23 cellular contexts compared by ENCODE assay signal in the genomic region with DNA sequence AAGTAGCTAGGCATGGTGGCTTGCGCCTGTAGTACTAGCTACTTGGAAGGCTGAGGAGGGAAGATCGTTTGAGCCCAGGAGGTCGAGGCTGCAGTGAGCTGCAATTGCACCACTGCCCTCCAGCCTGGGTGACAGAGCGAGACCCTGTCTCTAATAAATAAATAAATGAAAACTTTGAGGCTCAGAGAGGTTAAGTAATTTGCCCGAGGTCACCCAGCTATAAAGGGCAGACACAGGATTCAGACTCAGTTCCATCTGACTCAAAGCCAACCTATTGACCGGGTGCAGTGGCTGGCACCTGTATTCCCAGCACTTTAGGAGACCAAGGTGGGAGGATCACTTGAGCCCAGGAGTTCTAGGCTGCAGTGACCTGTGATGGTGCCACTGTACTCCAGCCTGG. TPM values are rescaled to one million over a fixed set of nuclear protein-coding genes. Genes with fewer than 3 reads are reported as not detected.
A peak's percentile ranks its signal among the peaks of the same experiment; 100 is the strongest.
DNase-seq lines count a peak whose midpoint lies in the region; ATAC-seq, FAIRE-seq and TF ChIP-seq lines count a peak whose summit lies in the region.
"Had no signal": no experiment of that assay in that cellular context is flagged by ENCODE, and none has a peak within 500 bp of the region (broad histone marks: within the 10 kb centered on the region; RNA-seq: fewer than 3 reads in every experiment).

No MANE protein-coding gene starts in this region.

- H3K36me3 ChIP-seq in HepG2 (replicated peaks in 1 of 2; ENCODE audit: control insufficient read depth in 1 of 2, insufficient read depth in 2 of 2, low read length in 2 of 2) (no peaks in the 10 kb centered on the region), right lobe of liver (no peaks in the 10 kb centered on the region), K562 (ENCODE audit: control insufficient read depth, insufficient read depth, low read length) (no peaks in the 10 kb centered on the region)
- H3K36me3 ChIP-seq: BLaER1 treated with 17β-estradiol and CSF1 and Interleukin-3, amounts not matched to agents 10 nM and 100 nM had no signal

- TF ChIP-seq POLR2A in HepG2 (IDR thresholded peaks at IDR 0.05; ENCODE audit: insufficient read depth in 1 of 2, low read depth in 2 of 2, low read length in 2 of 2) (no peak), right lobe of liver (IDR thresholded peaks at IDR 0.05) (no peak), K562 (conservative IDR thresholded peaks at IDR 0.05) (no peak)

- CTCF ChIA-PET in HepG2 (lab: Yijun Ruan, JAX; ENCODE audit: low intra/inter-chr PET ratio, low total read pairs) (no interaction called here), K562 (lab: Yijun Ruan, JAX; ENCODE audit: low intra/inter-chr PET ratio) (no interaction called here)

- TF ChIP-seq RAD21 in HepG2 (CRISPR knock-in tag; IDR thresholded peaks at IDR 0.05) (no peak), K562 (CRISPR knock-in tag; conservative IDR thresholded peaks at IDR 0.05 in 1 of 2, IDR thresholded peaks at IDR 0.05 in 1 of 2) (no peak)

- H2AFZ ChIP-seq in HepG2 (ENCODE audit: low read length) (no peak overlapping the region), K562 (ENCODE audit: low read depth, low read length) (no peak overlapping the region)

- POLR2A ChIA-PET in HepG2 (lab: Yijun Ruan, JAX), result no interaction called here
- POLR2A ChIA-PET in K562 (lab: Yijun Ruan, JAX), result interaction anchor here (0.7 kb wide), 1 partner anchor 181 kb away, joined by 3 read pairs; no protein-coding TSS in a partner anchor

- H3K36me3 Mint-ChIP-seq in osteocyte (ENCODE audit: unreplicated experiment) (no peaks in the 10 kb centered on the region), T-helper 17 cell (ENCODE audit: low read depth) (no peaks in the 10 kb centered on the region)
- no peaks in the 10 kb centered on the region for H3K36me3 Mint-ChIP-seq in activated T-helper 2 cell treated with anti-CD3 and anti-CD28 coated beads, Interferon-gamma antibody, Interleukin-2, Interleukin-4, amounts not matched to agents 10 μg/mL and 5 μg/mL and 100 μg/mL, durations not matched to agents 14 hours and 24 hours and 36 hours (ENCODE audit: low read depth)
- H3K36me3 Mint-ChIP-seq: CD8-positive, alpha-beta T cell had no signal

- H3K27ac ChIP-seq in HepG2 (ENCODE audit: extremely low read length, insufficient read depth, low read length) (no peak overlapping the region), right lobe of liver (no peak overlapping the region), K562 (ENCODE audit: extremely low read depth, low read depth, low read length) (no peak overlapping the region), substantia nigra (ENCODE audit: low read depth, low read length, poor library complexity, severe bottlenecking) (no peak overlapping the region)
- H3K27ac ChIP-seq: 22Rv1; A549; BLaER1 treated with 17β-estradiol and CSF1 and Interleukin-3, amounts not matched to agents 10 nM and 100 nM; C4-2B had no signal

- TF ChIP-seq CTCF in HepG2 (CRISPR knock-in tag; IDR thresholded peaks at IDR 0.05) (no peak), right lobe of liver (IDR thresholded peaks at IDR 0.05) (no peak), K562 (IDR thresholded peaks at IDR 0.05 in 2 of 3, conservative IDR thresholded peaks at IDR 0.05 in 1 of 3; ENCODE audit: insufficient read depth in 2 of 3, low read depth in 1 of 3, low read length in 3 of 3) (no peak), osteocyte (IDR thresholded peaks at IDR 0.05) (no peak)

- H3K4me3 Mint-ChIP-seq in osteocyte (ENCODE audit: unreplicated experiment), result no peak overlapping the region
- no peak overlapping the region for H3K4me3 Mint-ChIP-seq in T-helper 17 cell
- H3K4me3 Mint-ChIP-seq in activated T-helper 2 cell treated with anti-CD3 and anti-CD28 coated beads, Interferon-gamma antibody, Interleukin-2, Interleukin-4, amounts not matched to agents 10 μg/mL and 5 μg/mL and 100 μg/mL, durations not matched to agents 14 hours and 24 hours and 36 hours (ENCODE audit: low read depth), result no peak overlapping the region
- H3K4me3 Mint-ChIP-seq: B cell; CD4-positive, alpha-beta T cell; CD8-positive, alpha-beta T cell had no signal

- H3K4me3 ChIP-seq in HepG2 (replicated peaks in 1 of 3; ENCODE audit: insufficient read depth in 1 of 3, low read depth in 2 of 3, low read length in 3 of 3) (no peak overlapping the region), right lobe of liver (no peak overlapping the region), K562 (no peak overlapping the region)
- H3K4me3 ChIP-seq: A549; BLaER1 treated with 17β-estradiol and CSF1 and Interleukin-3, amounts not matched to agents 10 nM and 100 nM had no signal

- DNase-seq in HepG2 (ENCODE audit: low spot score) (no peak), right lobe of liver (no peak), K562 (ENCODE audit: extremely low read depth in 1 of 4, low spot score in 3 of 4) (no peak), osteocyte (ENCODE audit: extremely low spot score, unreplicated experiment) (no peak), substantia nigra (lab: John Stamatoyannopoulos, UW) (no peak), T-helper 17 cell (no peak)
- no peak for DNase-seq in activated T-helper 2 cell treated with anti-CD3 and anti-CD28 coated beads, Interferon-gamma antibody, Interleukin-2, Interleukin-4, amounts not matched to agents 10 μg/mL and 5 μg/mL and 100 μg/mL, durations not matched to agents 14 hours and 24 hours and 36 hours (ENCODE audit: low spot score)
- DNase-seq: AML-193; Caco-2; Calu3; CD4-positive, alpha-beta T cell; CD8-positive, alpha-beta T cell; DMS79 treated with DMSO at 0.1 percent for 48 hours; GF-D8 had no signal

- no peak for ATAC-seq in HepG2
- no peak for ATAC-seq in right lobe of liver
- no peak for ATAC-seq in K562
- no peak for ATAC-seq in T-helper 17 cell
- ATAC-seq: A549; CD8-positive, alpha-beta T cell had no signal

- in situ Hi-C loops in HepG2 (cut with HindIII; ENCODE audit: extremely low pct_ligation_motif_present, low pct_unique_long_range_greater_than_20kb) (no loop called here), K562 (cut with MboI) (no loop called here)

- H3K27me3 ChIP-seq in HepG2 (ENCODE audit: control insufficient read depth in 1 of 2, insufficient read depth in 2 of 2, low read length in 2 of 2) (peaks cover 0 to 3% of the 10 kb centered on the region in 2 experiments; a peak in 1 of 5 replicates), right lobe of liver (no peaks in the 10 kb centered on the region), K562 (ENCODE audit: control insufficient read depth in 2 of 2, insufficient read depth in 2 of 2, low read length in 2 of 2) (peaks cover 0 to 5% of the 10 kb centered on the region in 2 experiments; a peak in 1 of 5 replicates)
- H3K27me3 ChIP-seq: BLaER1 treated with 17β-estradiol and CSF1 and Interleukin-3, amounts not matched to agents 10 nM and 100 nM had no signal

- peak overlapping the region; percentile 93 for H3K27ac Mint-ChIP-seq in osteocyte (ENCODE audit: unreplicated experiment)
- no peak overlapping the region for H3K27ac Mint-ChIP-seq in T-helper 17 cell
- H3K27ac Mint-ChIP-seq in activated T-helper 2 cell treated with anti-CD3 and anti-CD28 coated beads, Interferon-gamma antibody, Interleukin-2, Interleukin-4, amounts not matched to agents 10 μg/mL and 5 μg/mL and 100 μg/mL, durations not matched to agents 14 hours and 24 hours and 36 hours, result no peak overlapping the region
- H3K27ac Mint-ChIP-seq: B cell; CD4-positive, alpha-beta T cell; CD8-positive, alpha-beta T cell had no signal

- H3K27me3 Mint-ChIP-seq in osteocyte (ENCODE audit: unreplicated experiment), result no peaks in the 10 kb centered on the region
- H3K27me3 Mint-ChIP-seq in T-helper 17 cell, result peaks cover 6% of the 10 kb centered on the region
- peaks cover 8% of the 10 kb centered on the region for H3K27me3 Mint-ChIP-seq in activated T-helper 2 cell treated with anti-CD3 and anti-CD28 coated beads, Interferon-gamma antibody, Interleukin-2, Interleukin-4, amounts not matched to agents 10 μg/mL and 5 μg/mL and 100 μg/mL, durations not matched to agents 14 hours and 24 hours and 36 hours (ENCODE audit: low read depth)

- peaks cover 24% of the 10 kb centered on the region for H3K4me1 ChIP-seq in HepG2 (ENCODE audit: insufficient read depth, low read length)
- H3K4me1 ChIP-seq in right lobe of liver, result no peaks in the 10 kb centered on the region
- peaks cover 15 to 17% of the 10 kb centered on the region in 2 experiments; a peak in 4 of 5 replicates for H3K4me1 ChIP-seq in K562 (replicated peaks in 1 of 2; ENCODE audit: control insufficient read depth in 2 of 2, insufficient read depth in 2 of 2, low read length in 2 of 2)
- H3K4me1 ChIP-seq: Caco-2 had no signal

- H3K9ac ChIP-seq in HepG2 (ENCODE audit: insufficient read depth, low read depth, low read length) (no peak overlapping the region), K562 (ENCODE audit: insufficient read depth in 1 of 2, low read depth in 2 of 2, low read length in 2 of 2) (no peak overlapping the region)
- H3K9ac ChIP-seq: BLaER1 treated with 17β-estradiol and CSF1 and Interleukin-3, amounts not matched to agents 10 nM and 100 nM had no signal

- intact Hi-C loops in HepG2 (cut with micrococcal nuclease; ENCODE audit: unreplicated experiment) (no loop called here), right lobe of liver (cut with DNase I) (no loop called here), K562 (cut with micrococcal nuclease) (no loop called here)
- intact Hi-C loops in activated T-helper 2 cell treated with anti-CD3 and anti-CD28 coated beads, Interferon-gamma antibody, Interleukin-2, Interleukin-4, amounts not matched to agents 10 μg/mL and 5 μg/mL and 100 μg/mL, durations not matched to agents 14 hours and 24 hours and 36 hours (cut with micrococcal nuclease), result no loop called here

- H3K9me3 Mint-ChIP-seq in osteocyte (ENCODE audit: unreplicated experiment), result peaks cover 6% of the 10 kb centered on the region
- H3K9me3 Mint-ChIP-seq in activated T-helper 2 cell treated with anti-CD3 and anti-CD28 coated beads, Interferon-gamma antibody, Interleukin-2, Interleukin-4, amounts not matched to agents 10 μg/mL and 5 μg/mL and 100 μg/mL, durations not matched to agents 14 hours and 24 hours and 36 hours, result no peaks in the 10 kb centered on the region

- H4K20me1 ChIP-seq in HepG2 (ENCODE audit: insufficient read depth, low read length) (no peaks in the 10 kb centered on the region), K562 (replicated peaks; ENCODE audit: control insufficient read depth, insufficient read depth, low read length) (no peaks in the 10 kb centered on the region)
- H4K20me1 ChIP-seq: BLaER1 treated with 17β-estradiol and CSF1 and Interleukin-3, amounts not matched to agents 10 nM and 100 nM had no signal

- FAIRE-seq in HepG2 (lab: Jason Lieb, UNC), result no peak
- FAIRE-seq in K562 (lab: Jason Lieb, UNC), result no peak
- FAIRE-seq: A549, D721Med, G401.6, GM12891, GM19239 had no signal

- H3K9me1 ChIP-seq in K562 (ENCODE audit: control insufficient read depth, insufficient read depth, low read length), result no peaks in the 10 kb centered on the region

- TF ChIP-seq EP300 in HepG2 (IDR thresholded peaks at IDR 0.05; ENCODE audit: low read depth in 2 of 2, low read length in 2 of 2) (no peak), HepG2 (CRISPR knock-in tag; IDR thresholded peaks at IDR 0.05; ENCODE audit: borderline replicate concordance) (no peak), K562 (IDR thresholded peaks at IDR 0.05; ENCODE audit: low read length) (no peak)

- BruUV-seq in HepG2 (replicated peaks; lab: Mats Ljungman, UMichigan) (no TSS peak), K562 (replicated peaks; lab: Mats Ljungman, UMichigan) (no TSS peak)

- H3K4me1 Mint-ChIP-seq in osteocyte (ENCODE audit: unreplicated experiment), result peaks cover 43% of the 10 kb centered on the region
- H3K4me1 Mint-ChIP-seq in T-helper 17 cell, result peaks cover 7% of the 10 kb centered on the region
- H3K4me1 Mint-ChIP-seq in activated T-helper 2 cell treated with anti-CD3 and anti-CD28 coated beads, Interferon-gamma antibody, Interleukin-2, Interleukin-4, amounts not matched to agents 10 μg/mL and 5 μg/mL and 100 μg/mL, durations not matched to agents 14 hours and 24 hours and 36 hours (ENCODE audit: low read depth), result no peaks in the 10 kb centered on the region

- H3K9me3 ChIP-seq in HepG2 (ENCODE audit: low read length), result no peaks in the 10 kb centered on the region
- H3K9me3 ChIP-seq in right lobe of liver, result no peaks in the 10 kb centered on the region
- no peaks in the 10 kb centered on the region for H3K9me3 ChIP-seq in K562 (replicated peaks; ENCODE audit: control insufficient read depth, insufficient read depth, low read depth, low read length)
- peaks cover 3% of the 10 kb centered on the region for H3K9me3 ChIP-seq in T-helper 17 cell (ENCODE audit: control insufficient read depth, low read length, poor library complexity, severe bottlenecking)
- H3K9me3 ChIP-seq: Caco-2 had no signal

- H3K79me2 ChIP-seq in HepG2 (ENCODE audit: insufficient read depth, low read length), result no peaks in the 10 kb centered on the region
- H3K79me2 ChIP-seq in K562 (ENCODE audit: control insufficient read depth, insufficient read depth, low read length), result no peaks in the 10 kb centered on the region

- 18% methylated on average over 6 of the region's 6 CpGs for WGBS in HepG2 (ENCODE audit: low lambda C conversion rate)
- WGBS in right lobe of liver (ENCODE audit: insufficient coverage, low coverage, low lambda C conversion rate, missing lambda C conversion rate), result 48% methylated on average over 3 of the region's 6 CpGs
- WGBS in K562 (ENCODE audit: insufficient coverage, low coverage, missing lambda C conversion rate), result 16% methylated on average over 6 of the region's 6 CpGs

- H3K4me2 ChIP-seq in HepG2 (ENCODE audit: low read depth, low read length) (no peak overlapping the region), K562 (ENCODE audit: insufficient read depth, low read length) (no peak overlapping the region)
- H3K4me2 ChIP-seq: A549 had no signal

RNA-seq across cellular contexts. Expression of a gene that starts 7.4 kb away (rescaled TPM):
- 0.11 and 0.20 TPM in 2 replicates for total RNA-seq in HepG2 (2016; rRNA removed; fragmentation: Illumina TruSeq; extraction: Trizol)
- total RNA-seq in HepG2 (2016; cell fraction: cytosol; rRNA removed; fragmentation: Illumina TruSeq; extraction: Trizol; ENCODE audit: low read depth), result 0.53 TPM in 1 of 2 replicates, not detected in the other
- total RNA-seq in HepG2 (2016; cell fraction: insoluble cytoplasmic fraction; rRNA removed; fragmentation: Illumina TruSeq; extraction: Trizol), result 0.06 and 0.24 TPM in 2 replicates
- 0.31 and 0.37 TPM in 2 replicates for total RNA-seq in HepG2 (2016; cell fraction: membrane; rRNA removed; fragmentation: Illumina TruSeq; extraction: Trizol)
- total RNA-seq in HepG2 (2016; cell fraction: nucleus; rRNA removed; fragmentation: Illumina TruSeq; extraction: Trizol), result not detected in 2 replicates
- polyA plus RNA-seq in HepG2 (2011; rRNA removed), result 0.51 and 0.63 TPM in 2 replicates
- 0.24 and 0.54 TPM in 2 replicates for polyA plus RNA-seq in HepG2 (2011; cell fraction: cytosol; rRNA removed)
- 0.12 TPM in 1 of 2 replicates, not detected in the other for polyA plus RNA-seq in HepG2 (2011; cell fraction: nucleus; rRNA removed)
- 0.16 and 0.19 TPM in 2 replicates for polyA plus RNA-seq in HepG2 (2012)
- 0.21 and 0.27 TPM in 2 replicates for polyA plus RNA-seq in HepG2 (2016; cell fraction: cytosol; fragmentation: Illumina TruSeq; extraction: Trizol; ENCODE audit: low read depth)
- polyA plus RNA-seq in HepG2 (2016; cell fraction: insoluble cytoplasmic fraction; fragmentation: Illumina TruSeq; extraction: Trizol; ENCODE audit: low read depth), result 0.17 TPM in 1 of 2 replicates, not detected in the other
- 0.53 and 0.72 TPM in 2 replicates for polyA plus RNA-seq in HepG2 (2016; cell fraction: membrane; fragmentation: Illumina TruSeq; extraction: Trizol; ENCODE audit: low read depth)
- not detected in 2 replicates for polyA plus RNA-seq in HepG2 (2016; cell fraction: nucleus; fragmentation: Illumina TruSeq; extraction: Trizol; ENCODE audit: insufficient read depth, low read depth)
- 0.88 TPM in 1 of 2 replicates, not detected in the other for polyA minus RNA-seq in HepG2 (2011; rRNA and poly(A)+ RNA removed; ENCODE audit: low replicate concordance)
- polyA minus RNA-seq in HepG2 (2011; cell fraction: cytosol; rRNA and poly(A)+ RNA removed), result 0.30 TPM in 1 of 2 replicates, not detected in the other
- not detected in 2 replicates for polyA minus RNA-seq in HepG2 (2011; cell fraction: nucleus; rRNA and poly(A)+ RNA removed)
- total RNA-seq in right lobe of liver, result 10 to 100 TPM in 5 of 6 experiments, 1 to 10 TPM in 1; 3.8 to 72.5 (median 31.8) TPM
- 0.40 and 2.1 TPM in 2 replicates for total RNA-seq in K562 (2011; cell fraction: chromatin; rRNA removed; ENCODE audit: low replicate concordance)
- total RNA-seq in K562 (2011; cell fraction: nucleolus; rRNA removed), result 1.8 and 3.2 TPM in 2 replicates
- 1.2 and 2.6 TPM in 2 replicates for total RNA-seq in K562 (2011; cell fraction: nucleoplasm; rRNA removed)
- total RNA-seq in K562 (2014; rRNA removed), result 0.23 TPM in 1 of 2 replicates, not detected in the other
- not detected in 2 replicates for total RNA-seq in K562 (2014; rRNA removed; fragmentation: Illumina TruSeq; extraction: Trizol)
- not detected in 2 replicates for total RNA-seq in K562 (2015; rRNA removed; fragmentation: Illumina TruSeq; extraction: Trizol)
- total RNA-seq in K562 (2021), result 0.33 and 0.67 TPM in 2 replicates
- 0.31 and 0.45 TPM in 2 replicates for polyA plus RNA-seq in K562 (2011; rRNA removed)
- polyA plus RNA-seq in K562 (2011; cell fraction: cytosol; rRNA removed), result 0.44 and 1.4 TPM in 2 replicates
- 0.44 and 0.45 TPM in 2 replicates for polyA plus RNA-seq in K562 (2011; cell fraction: nucleus; rRNA removed)
- 0.17 and 0.22 TPM in 2 replicates for polyA plus RNA-seq in K562 (2012)
- 0.10 and 0.44 TPM in 2 replicates for polyA plus RNA-seq in K562 (2014; fragmentation: Illumina TruSeq; extraction: Trizol)
- polyA plus RNA-seq in K562 (2014; fragmentation: Nextera tagmentation; extraction: Ambion mirVana), result not detected
- 0.17 and 0.53 TPM in 2 replicates for polyA plus RNA-seq in K562 (2014; rRNA removed)
- polyA minus RNA-seq in K562 (2011; rRNA and poly(A)+ RNA removed), result 0.39 TPM in 1 of 2 replicates, not detected in the other
- polyA minus RNA-seq in K562 (2011; cell fraction: cytosol; rRNA and poly(A)+ RNA removed), result not detected in 2 replicates
- polyA minus RNA-seq in K562 (2011; cell fraction: nucleus; rRNA and poly(A)+ RNA removed), result not detected in 2 replicates
- total RNA-seq in osteocyte, result 208 and 236 TPM in 2 replicates
- total RNA-seq in T-helper 17 cell, result 1 to 10 TPM; 3.1 to 3.9 TPM
- 0.85 and 0.89 TPM in 2 replicates for total RNA-seq in activated T-helper 2 cell treated with anti-CD3 and anti-CD28 coated beads, Interferon-gamma antibody, Interleukin-2, Interleukin-4, amounts not matched to agents 10 μg/mL and 5 μg/mL and 100 μg/mL, durations not matched to agents 14 hours and 24 hours and 36 hours
- total RNA-seq: B cell had no signal
